ENCODE assay signal across 13 cellular contexts in genomic region chr10:101139421-101139911, GRCh38. TPM values are rescaled to one million over a fixed set of nuclear protein-coding genes. Genes with fewer than 3 reads are reported as not detected.
DNase-seq lines count a peak whose midpoint lies in the region; ATAC-seq and TF ChIP-seq lines count a peak whose summit lies in the region.
"Had no signal": no experiment of that assay in that cellular context is flagged by ENCODE, and none has a peak within 500 bp of the region (broad histone marks: within the 10 kb centered on the region; RNA-seq: fewer than 3 reads in every experiment).

No MANE protein-coding gene starts in this region.

- H3K4me1 ChIP-seq in OCI-LY7 (ENCODE audit: insufficient read depth, low read length, poor library complexity, severe bottlenecking): no peaks in the 10 kb centered on the region

- BruUV-seq in OCI-LY7 (replicated peaks; lab: Mats Ljungman, UMichigan): no TSS peak

- no peak overlapping the region for H3K4me2 ChIP-seq in OCI-LY7 (ENCODE audit: low read length)
- H3K4me2 ChIP-seq: BLaER1 had no signal

- no peak overlapping the region for H3K27ac Mint-ChIP-seq in activated naive CD8-positive, alpha-beta T cell
- H3K27ac Mint-ChIP-seq in activated naive CD8-positive, alpha-beta T cell treated with anti-CD3 and anti-CD28 coated beads for 36 hours: no peak overlapping the region
- no peak overlapping the region for H3K27ac Mint-ChIP-seq in stimulated activated effector memory CD8-positive, alpha-beta T cell treated with anti-CD3 and anti-CD28 coated beads, Interleukin-12 subunit alpha, Interleukin-12 subunit beta, amount 100 ng/mL, for 72 hours
- no peak overlapping the region for H3K27ac Mint-ChIP-seq in activated T-helper 1 cell treated with anti-CD3 and anti-CD28 coated beads, Interleukin-12 subunit alpha, Interleukin-12 subunit beta, Interleukin-2, Interleukin-4 antibody, amounts not matched to agents 30 ng/mL and 10 ng/mL and 1 ng/mL, durations not matched to agents 14 hours and 24 hours and 36 hours
- H3K27ac Mint-ChIP-seq: activated T-helper 2 cell treated with anti-CD3 and anti-CD28 coated beads, Interferon-gamma antibody, Interleukin-2, Interleukin-4, amounts not matched to agents 10 μg/mL and 5 μg/mL and 100 μg/mL, durations not matched to agents 14 hours and 24 hours and 36 hours had no signal

- no peak for DNase-seq in activated naive CD8-positive, alpha-beta T cell treated with anti-CD3 and anti-CD28 coated beads for 36 hours
- DNase-seq in glomerular visceral epithelial cell (ENCODE audit: extremely low spot score): peak; percentile 14
- DNase-seq in stimulated activated effector memory CD8-positive, alpha-beta T cell treated with anti-CD3 and anti-CD28 coated beads, Interleukin-12 subunit alpha, Interleukin-12 subunit beta, amount 100 ng/mL, for 72 hours (ENCODE audit: low spot score in 2 of 2): no peak
- DNase-seq in OCI-LY7 (ENCODE audit: low spot score): no peak
- DNase-seq in T1000 (lab: John Stamatoyannopoulos, UW): no peak
- no peak for DNase-seq in activated T-helper 1 cell treated with anti-CD3 and anti-CD28 coated beads, Interleukin-12 subunit alpha, Interleukin-12 subunit beta, Interleukin-2, Interleukin-4 antibody, amounts not matched to agents 30 ng/mL and 10 ng/mL and 1 ng/mL, durations not matched to agents 14 hours and 24 hours and 36 hours (ENCODE audit: low spot score)
- DNase-seq: NK-92 treated with Interleukin-12 subunit alpha and Interleukin-12 subunit beta, amount 100 ng/mL, for 24 hours had no signal

- H3K9me3 Mint-ChIP-seq in activated naive CD8-positive, alpha-beta T cell (ENCODE audit: low read depth): no peaks in the 10 kb centered on the region
- H3K9me3 Mint-ChIP-seq in activated naive CD8-positive, alpha-beta T cell treated with anti-CD3 and anti-CD28 coated beads for 36 hours: no peaks in the 10 kb centered on the region
- H3K9me3 Mint-ChIP-seq in stimulated activated effector memory CD8-positive, alpha-beta T cell treated with anti-CD3 and anti-CD28 coated beads, Interleukin-12 subunit alpha, Interleukin-12 subunit beta, amount 100 ng/mL, for 72 hours: no peaks in the 10 kb centered on the region
- no peaks in the 10 kb centered on the region for H3K9me3 Mint-ChIP-seq in activated T-helper 1 cell treated with anti-CD3 and anti-CD28 coated beads, Interleukin-12 subunit alpha, Interleukin-12 subunit beta, Interleukin-2, Interleukin-4 antibody, amounts not matched to agents 30 ng/mL and 10 ng/mL and 1 ng/mL, durations not matched to agents 14 hours and 24 hours and 36 hours
- H3K9me3 Mint-ChIP-seq: activated T-helper 2 cell treated with anti-CD3 and anti-CD28 coated beads, Interferon-gamma antibody, Interleukin-2, Interleukin-4, amounts not matched to agents 10 μg/mL and 5 μg/mL and 100 μg/mL, durations not matched to agents 14 hours and 24 hours and 36 hours had no signal

- 0 out of 3 replicates have a peak, but pooled peaks have one; percentile 9 for ATAC-seq in SK-N-SH treated with all-trans-retinoic acid at 6 μM for 48 hours
- no peak for ATAC-seq in stimulated activated effector memory CD8-positive, alpha-beta T cell treated with anti-CD3 and anti-CD28 coated beads, Interleukin-12 subunit alpha, Interleukin-12 subunit beta, amount 100 ng/mL, for 72 hours

- POLR2A ChIA-PET in OCI-LY7 (lab: Charles Lee): no interaction called here

- TF ChIP-seq CTCF in OCI-LY7 (conservative IDR thresholded peaks at IDR 0.05; ENCODE audit: low read length): no peak

- H3K9me3 ChIP-seq in OCI-LY7 (ENCODE audit: low read length): no peaks in the 10 kb centered on the region
- H3K9me3 ChIP-seq: BLaER1, vagina had no signal

- H4K20me1 ChIP-seq in OCI-LY7 (ENCODE audit: insufficient read depth, low read length): no peaks in the 10 kb centered on the region

- peak overlapping the region; percentile 56 for H3K4me3 Mint-ChIP-seq in activated naive CD8-positive, alpha-beta T cell
- H3K4me3 Mint-ChIP-seq in activated naive CD8-positive, alpha-beta T cell treated with anti-CD3 and anti-CD28 coated beads for 36 hours: no peak overlapping the region
- peak overlapping the region; percentile 18 for H3K4me3 Mint-ChIP-seq in stimulated activated effector memory CD8-positive, alpha-beta T cell treated with anti-CD3 and anti-CD28 coated beads, Interleukin-12 subunit alpha, Interleukin-12 subunit beta, amount 100 ng/mL, for 72 hours
- no peak overlapping the region for H3K4me3 Mint-ChIP-seq in activated T-helper 1 cell treated with anti-CD3 and anti-CD28 coated beads, Interleukin-12 subunit alpha, Interleukin-12 subunit beta, Interleukin-2, Interleukin-4 antibody, amounts not matched to agents 30 ng/mL and 10 ng/mL and 1 ng/mL, durations not matched to agents 14 hours and 24 hours and 36 hours

- H3K36me3 Mint-ChIP-seq in activated naive CD8-positive, alpha-beta T cell: no peaks in the 10 kb centered on the region
- H3K36me3 Mint-ChIP-seq in activated naive CD8-positive, alpha-beta T cell treated with anti-CD3 and anti-CD28 coated beads for 36 hours: no peaks in the 10 kb centered on the region
- peaks cover 8% of the 10 kb centered on the region for H3K36me3 Mint-ChIP-seq in stimulated activated effector memory CD8-positive, alpha-beta T cell treated with anti-CD3 and anti-CD28 coated beads, Interleukin-12 subunit alpha, Interleukin-12 subunit beta, amount 100 ng/mL, for 72 hours
- H3K36me3 Mint-ChIP-seq in activated T-helper 1 cell treated with anti-CD3 and anti-CD28 coated beads, Interleukin-12 subunit alpha, Interleukin-12 subunit beta, Interleukin-2, Interleukin-4 antibody, amounts not matched to agents 30 ng/mL and 10 ng/mL and 1 ng/mL, durations not matched to agents 14 hours and 24 hours and 36 hours (ENCODE audit: low read depth): no peaks in the 10 kb centered on the region

- intact Hi-C loops in OCI-LY7 (cut with micrococcal nuclease; ENCODE audit: unreplicated experiment): no loop called here
- intact Hi-C loops in activated T-helper 1 cell treated with anti-CD3 and anti-CD28 coated beads, Interleukin-12 subunit alpha, Interleukin-12 subunit beta, Interleukin-2, Interleukin-4 antibody, amounts not matched to agents 30 ng/mL and 10 ng/mL and 1 ng/mL, durations not matched to agents 14 hours and 24 hours and 36 hours (cut with micrococcal nuclease): loop anchor here (5.0 to 10.0 kb wide), 4 partner anchors 155 to 1607 kb away; partner anchors contain the start of gene NKX2-3

- no peaks in the 10 kb centered on the region for H3K9me2 ChIP-seq in OCI-LY7 (ENCODE audit: insufficient read depth, low read length)

- no peak overlapping the region for H2AFZ ChIP-seq in OCI-LY7 (ENCODE audit: low read length)

- H3K4me1 Mint-ChIP-seq in activated naive CD8-positive, alpha-beta T cell (ENCODE audit: low read depth): peaks cover 34% of the 10 kb centered on the region
- H3K4me1 Mint-ChIP-seq in activated naive CD8-positive, alpha-beta T cell treated with anti-CD3 and anti-CD28 coated beads for 36 hours: peaks cover 31% of the 10 kb centered on the region
- peaks cover 40% of the 10 kb centered on the region for H3K4me1 Mint-ChIP-seq in stimulated activated effector memory CD8-positive, alpha-beta T cell treated with anti-CD3 and anti-CD28 coated beads, Interleukin-12 subunit alpha, Interleukin-12 subunit beta, amount 100 ng/mL, for 72 hours
- peaks cover 19% of the 10 kb centered on the region for H3K4me1 Mint-ChIP-seq in activated T-helper 1 cell treated with anti-CD3 and anti-CD28 coated beads, Interleukin-12 subunit alpha, Interleukin-12 subunit beta, Interleukin-2, Interleukin-4 antibody, amounts not matched to agents 30 ng/mL and 10 ng/mL and 1 ng/mL, durations not matched to agents 14 hours and 24 hours and 36 hours (ENCODE audit: low read depth)

- H3K79me2 ChIP-seq in OCI-LY7 (ENCODE audit: insufficient read depth, low read depth, low read length): no peaks in the 10 kb centered on the region

- H3K36me3 ChIP-seq in OCI-LY7 (ENCODE audit: insufficient read depth, low read length): no peaks in the 10 kb centered on the region
- H3K36me3 ChIP-seq: BLaER1, vagina had no signal

- no peak overlapping the region for H3K27ac ChIP-seq in OCI-LY7 (ENCODE audit: low read depth, low read length, poor library complexity, severe bottlenecking)
- H3K27ac ChIP-seq: BLaER1, vagina had no signal

- CTCF ChIA-PET in OCI-LY7 (lab: Charles Lee; ENCODE audit: unreplicated experiment): interaction anchor here (0.6 kb wide), 1 partner anchor 964 kb away, joined by 3 read pairs; no protein-coding TSS in a partner anchor

- no peak overlapping the region for H3K4me3 ChIP-seq in OCI-LY7 (ENCODE audit: low read depth, low read length, poor library complexity, severe bottlenecking)
- H3K4me3 ChIP-seq: BLaER1, vagina had no signal

- H3K27me3 Mint-ChIP-seq in activated naive CD8-positive, alpha-beta T cell: peaks cover 49% of the 10 kb centered on the region
- H3K27me3 Mint-ChIP-seq in activated naive CD8-positive, alpha-beta T cell treated with anti-CD3 and anti-CD28 coated beads for 36 hours: peaks cover 99% of the 10 kb centered on the region
- H3K27me3 Mint-ChIP-seq in activated T-helper 1 cell treated with anti-CD3 and anti-CD28 coated beads, Interleukin-12 subunit alpha, Interleukin-12 subunit beta, Interleukin-2, Interleukin-4 antibody, amounts not matched to agents 30 ng/mL and 10 ng/mL and 1 ng/mL, durations not matched to agents 14 hours and 24 hours and 36 hours (ENCODE audit: insufficient read depth): peaks cover 89% of the 10 kb centered on the region

TF ChIP-seq in SK-N-SH treated with all-trans-retinoic acid at 6 μM for 48 hours, 23 proteins besides CTCF, POLR2A, EP300 and RAD21 (continues in another document):
- TF ChIP-seq ISL1 (CRISPR knock-in tag; IDR thresholded peaks at IDR 0.05) (no peak), CSRNP3 (CRISPR knock-in tag; IDR thresholded peaks at IDR 0.05) (no peak), TOX (CRISPR knock-in tag; IDR thresholded peaks at IDR 0.05; ENCODE audit: borderline replicate concordance) (no peak), CSDC2 (CRISPR knock-in tag; IDR thresholded peaks at IDR 0.05) (no peak)

RNA-seq across cellular contexts. Expression of gene TLX1, which starts 8.4 kb away (rescaled TPM):
- not detected for total RNA-seq in activated naive CD8-positive, alpha-beta T cell treated with anti-CD3 and anti-CD28 coated beads for 36 hours
- total RNA-seq in OCI-LY7 (2014; rRNA removed; shearing (Covaris generic)): not detected in 2 replicates
- total RNA-seq in OCI-LY7 (2022): not detected in 2 replicates
- total RNA-seq in activated T-helper 1 cell treated with anti-CD3 and anti-CD28 coated beads, Interleukin-12 subunit alpha, Interleukin-12 subunit beta, Interleukin-2, Interleukin-4 antibody, amounts not matched to agents 30 ng/mL and 10 ng/mL and 1 ng/mL, durations not matched to agents 14 hours and 24 hours and 36 hours: not detected in 2 replicates
- total RNA-seq: activated T-helper 2 cell treated with anti-CD3 and anti-CD28 coated beads, Interferon-gamma antibody, Interleukin-2, Interleukin-4, amounts not matched to agents 10 μg/mL and 5 μg/mL and 100 μg/mL, durations not matched to agents 14 hours and 24 hours and 36 hours; M059J; vagina had no signal

Comparison
In these comparisons a context has a peak if more than half of its experiments do, and no peak if none do; other contexts are left out.
1. H3K4me3 Mint-ChIP-seq: peak in activated naive CD8-positive, alpha-beta T cell (single experiment) and stimulated activated effector memory CD8-positive, alpha-beta T cell treated with anti-CD3 and anti-CD28 coated beads, Interleukin-12 subunit alpha, Interleukin-12 subunit beta, amount 100 ng/mL, for 72 hours (single experiment); none in activated naive CD8-positive, alpha-beta T cell treated with anti-CD3 and anti-CD28 coated beads for 36 hours (single experiment) and activated T-helper 1 cell treated with anti-CD3 and anti-CD28 coated beads, Interleukin-12 subunit alpha, Interleukin-12 subunit beta, Interleukin-2, Interleukin-4 antibody, amounts not matched to agents 30 ng/mL and 10 ng/mL and 1 ng/mL, durations not matched to agents 14 hours and 24 hours and 36 hours (single experiment).